ENCODE assay signal across 1 cellular context in genomic region chr20:46355778-46356177, GRCh38.
TF ChIP-seq lines count a peak whose summit lies in the region.

No MANE protein-coding gene starts in this region.

TF ChIP-seq in IMR-90, 13 proteins besides CTCF, POLR2A, EP300 and RAD21 (continued from another document):
- TF ChIP-seq NFE2L2 (IDR thresholded peaks at IDR 0.05; ENCODE audit: low read depth, low read length) (no peak), BHLHE40 (IDR thresholded peaks at IDR 0.05; ENCODE audit: low read depth, low read length) (no peak), MXI1 (IDR thresholded peaks at IDR 0.05; ENCODE audit: borderline replicate concordance, low read depth, low read length) (no peak), FOS (IDR thresholded peaks at IDR 0.05; ENCODE audit: low read depth, low read length) (no peak), MAFK (IDR thresholded peaks at IDR 0.05; ENCODE audit: low read depth, low read length) (no peak), CHD1 (IDR thresholded peaks at IDR 0.05; ENCODE audit: low read depth, low read length) (no peak), CEBPB (IDR thresholded peaks at IDR 0.05; ENCODE audit: low read depth, low read length) (no peak)
- TF ChIP-seq, protein P1, sequence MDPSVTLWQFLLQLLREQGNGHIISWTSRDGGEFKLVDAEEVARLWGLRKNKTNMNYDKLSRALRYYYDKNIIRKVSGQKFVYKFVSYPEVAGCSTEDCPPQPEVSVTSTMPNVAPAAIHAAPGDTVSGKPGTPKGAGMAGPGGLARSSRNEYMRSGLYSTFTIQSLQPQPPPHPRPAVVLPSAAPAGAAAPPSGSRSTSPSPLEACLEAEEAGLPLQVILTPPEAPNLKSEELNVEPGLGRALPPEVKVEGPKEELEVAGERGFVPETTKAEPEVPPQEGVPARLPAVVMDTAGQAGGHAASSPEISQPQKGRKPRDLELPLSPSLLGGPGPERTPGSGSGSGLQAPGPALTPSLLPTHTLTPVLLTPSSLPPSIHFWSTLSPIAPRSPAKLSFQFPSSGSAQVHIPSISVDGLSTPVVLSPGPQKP (IDR thresholded peaks at IDR 0.05; ENCODE audit: borderline replicate concordance, low read depth, low read length): no peak
TF ChIP-seq in IMR-90: peak in this region for 0.
